ENCODE assay signal across 38 cellular contexts in the genomic region with DNA sequence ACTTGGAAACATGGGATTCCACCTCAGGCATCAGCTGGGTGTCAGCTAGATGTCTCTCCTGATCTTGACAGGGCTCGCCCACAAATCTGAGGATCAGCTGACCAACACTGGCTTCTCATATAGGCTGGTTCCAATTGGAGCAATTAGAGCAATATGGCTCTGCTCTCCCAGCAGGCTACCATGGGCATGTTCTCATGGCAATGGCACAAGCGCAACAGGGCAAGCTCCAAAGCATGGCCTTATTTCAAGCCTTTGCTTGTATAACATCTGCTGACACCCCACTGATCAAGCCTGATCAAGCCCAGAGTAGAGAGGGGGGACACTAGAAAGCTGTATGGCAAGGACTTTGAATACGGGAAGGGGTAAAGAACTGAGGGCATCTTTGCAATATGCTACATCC. TPM values are rescaled to one million over a fixed set of nuclear protein-coding genes. Genes with fewer than 3 reads are reported as not detected.
"Had no signal": no experiment of that assay in that cellular context is flagged by ENCODE, and none has a peak within 500 bp of the region (broad histone marks: within the 10 kb centered on the region; RNA-seq: fewer than 3 reads in every experiment).

No MANE protein-coding gene starts in this region.

- H3K4me3 ChIP-seq: adrenal gland, body of pancreas, breast epithelium, cardiac muscle cell had no signal

- FAIRE-seq: astrocyte, TTC549 had no signal

- H3K4me1 ChIP-seq: adrenal gland, body of pancreas, breast epithelium had no signal

- DNase-seq: activated B cell treated with CpG ODN at 0.5 μM for 24 hours; activated CD4-positive, alpha-beta memory T cell treated with anti-CD3 and anti-CD28 coated beads for 36 hours; activated CD4-positive, alpha-beta T cell treated with anti-CD3 and anti-CD28 coated beads for 4 hours; activated CD4-positive, alpha-beta T cell treated with anti-CD3 and anti-CD28 coated beads, Interleukin-2, amount 10 ng/mL, durations not matched to agents 24 days and 14 days; activated CD4-positive, alpha-beta T cell treated with anti-CD3 and anti-CD28 coated beads, Interleukin-2, amount 50 U/mL, for 1 hour; activated CD4-positive, alpha-beta T cell treated with anti-CD3 and anti-CD28 coated beads, Interleukin-2, amount 50 U/mL, for 4 hours; activated CD4-positive, CD25-positive, alpha-beta regulatory T cell treated with anti-CD3 and anti-CD28 coated beads, Interleukin-2, amount 50 U/mL, for 72 hours; activated CD8-positive, alpha-beta memory T cell treated with anti-CD3 and anti-CD28 coated beads, Interleukin-2, amount 50 U/mL, for 4 hours; activated CD8-positive, alpha-beta T cell treated with anti-CD3 and anti-CD28 coated beads for 36 hours; activated effector memory CD4-positive, alpha-beta T cell treated with anti-CD3 and anti-CD28 coated beads, Interleukin-2, amount 50 U/mL, for 16 hours; activated gamma-delta T cell treated with Interleukin-2 at 50 U/mL for 16 hours; activated naive CD4-positive, alpha-beta T cell; activated naive CD4-positive, alpha-beta T cell treated with anti-CD3 and anti-CD28 coated beads for 36 hours; activated naive CD4-positive, alpha-beta T cell treated with anti-CD3 and anti-CD28 coated beads, Interleukin-2, amount 50 U/mL, for 16 hours; activated naive CD8-positive, alpha-beta T cell treated with anti-CD3 and anti-CD28 coated beads for 36 hours; activated T-cell treated with anti-CD3 and anti-CD28 coated beads for 4 hours; activated T-cell treated with anti-CD3 and anti-CD28 coated beads, Interleukin-2, amount 50 U/mL, for 1 hour; activated T-cell treated with anti-CD3 and anti-CD28 coated beads, Interleukin-2, amount 50 U/mL, for 4 hours; activated T-cell treated with anti-CD3 and anti-CD28 coated beads, Interleukin-2, amount 50 U/mL, for 72 hours; adrenal gland; amniotic stem cell; aorta; body of pancreas; brain microvascular endothelial cell; caudate nucleus; SW 1271; T-helper 1 cell; T-helper 2 cell; T-helper 9 cell had no signal

- H3K9me3 ChIP-seq: adrenal gland, body of pancreas had no signal

- H3K36me3 ChIP-seq: adrenal gland, brain microvascular endothelial cell, breast epithelium, cardiac muscle cell had no signal

- H3K27me3 ChIP-seq: adrenal gland, body of pancreas, brain microvascular endothelial cell, cardiac muscle cell had no signal

- H3K27ac ChIP-seq: adrenal gland, body of pancreas, brain microvascular endothelial cell, breast epithelium, cardiac muscle cell, VCaP had no signal

- ATAC-seq: activated CD8-positive, alpha-beta T cell treated with anti-CD3 and anti-CD28 coated beads for 36 hours; activated naive CD4-positive, alpha-beta T cell treated with anti-CD3 and anti-CD28 coated beads, Interleukin-2, amount 50 U/mL, for 72 hours; activated T-cell treated with anti-CD3 and anti-CD28 coated beads, Interleukin-2, amount 50 U/mL, for 4 hours; activated T-cell treated with anti-CD3 and anti-CD28 coated beads, Interleukin-2, amount 50 U/mL, for 72 hours; activated T-helper 17 cell treated with anti-CD3 and anti-CD28 coated beads, Interleukin-2, amount 50 U/mL, for 72 hours; body of pancreas had no signal

RNA-seq across cellular contexts. Expression of gene SPATA19, which starts 40.7 kb away (rescaled TPM):
- total RNA-seq: activated B cell treated with CpG ODN at 0.5 μM for 24 hours; activated CD4-positive, alpha-beta memory T cell treated with anti-CD3 and anti-CD28 coated beads for 36 hours; activated CD4-positive, alpha-beta T cell treated with anti-CD3 and anti-CD28 coated beads, Interleukin-2, amount 10 ng/mL, durations not matched to agents 24 days and 14 days; activated CD8-positive, alpha-beta memory T cell treated with anti-CD3 and anti-CD28 coated beads for 36 hours; activated CD8-positive, alpha-beta T cell treated with anti-CD3 and anti-CD28 coated beads for 36 hours; activated naive CD4-positive, alpha-beta T cell treated with anti-CD3 and anti-CD28 coated beads for 36 hours; activated naive CD4-positive, alpha-beta T cell treated with anti-CD3 and anti-CD28 coated beads, Interleukin-2, amount 50 U/mL, for 72 hours; activated naive CD8-positive, alpha-beta T cell treated with anti-CD3 and anti-CD28 coated beads for 36 hours; activated T-cell treated with anti-CD3 and anti-CD28 coated beads, Interleukin-2, amount 50 U/mL, for 4 hours; activated T-cell treated with anti-CD3 and anti-CD28 coated beads, Interleukin-2, amount 50 U/mL, for 72 hours; activated T-helper 1 cell treated with anti-CD3 and anti-CD28 coated beads, Interleukin-12 subunit alpha, Interleukin-12 subunit beta, Interleukin-2, Interleukin-4 antibody, amounts not matched to agents 30 ng/mL and 10 ng/mL and 1 ng/mL, durations not matched to agents 14 hours and 24 hours and 36 hours; activated T-helper 17 cell treated with anti-CD3 and anti-CD28 coated beads, Interleukin-2, amount 50 U/mL, for 72 hours; adrenal gland; aorta; astrocyte; body of pancreas; breast epithelium; cardiac muscle cell had no signal
